28 cellular contexts compared by ENCODE assay signal in the genomic region with DNA sequence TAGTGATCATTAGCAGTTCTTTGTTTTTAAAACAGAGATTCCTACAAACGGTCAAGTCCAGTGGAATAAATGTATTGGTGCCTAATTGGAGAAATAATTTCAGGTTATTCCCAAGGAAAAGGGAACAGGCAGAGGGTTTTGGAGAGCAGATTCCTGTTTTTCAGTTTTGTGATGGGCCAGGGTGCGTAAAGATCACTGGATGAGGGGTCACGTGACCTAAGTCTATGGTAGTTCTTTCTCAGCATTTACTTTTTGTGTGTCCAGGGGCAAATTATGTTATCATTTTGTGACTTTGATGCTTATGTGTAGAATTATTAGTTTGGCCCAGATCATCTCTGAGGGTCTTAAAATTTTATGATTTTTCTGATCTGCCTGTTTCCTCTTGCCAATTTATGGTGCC.
"Had no signal": no experiment of that assay in that cellular context is flagged by ENCODE, and none has a peak within 500 bp of the region (broad histone marks: within the 10 kb centered on the region; RNA-seq: fewer than 3 reads in every experiment).

No MANE protein-coding gene starts in this region.

- H3K27me3 ChIP-seq: neutrophil, pancreas, spleen, suprapubic skin, testis, tibial artery, transverse colon, upper lobe of left lung, vagina had no signal

- ATAC-seq: naive thymus-derived CD8-positive, alpha-beta T cell; natural killer cell treated with Interleukin-12 subunit alpha and Interleukin-12 subunit beta and Interleukin-15 and Interleukin-18, amount 100 ng/mL, for 72 hours; pancreas; psoas muscle; right cardiac atrium; sciatic nerve; stimulated activated memory B cell treated with anti-CD40 and anti-IgM and Interleukin-4, amounts not matched to agents 10 μg/mL and 1 μg/mL and 100 μg/mL, for 72 hours; stimulated activated naive CD8-positive, alpha-beta T cell treated with anti-CD3 and anti-CD28 coated beads, Interleukin-15, amount 100 ng/mL, for 72 hours; stimulated activated naive CD8-positive, alpha-beta T cell treated with anti-CD3 and anti-CD28 coated beads, Interleukin-15, Interleukin-2, amounts not matched to agents 100 U/mL and 50 U/mL, for 24 hours had no signal

- H3K9me3 ChIP-seq: neutrophil, pancreas, psoas muscle, spleen, suprapubic skin, testis, tibial artery, transverse colon, upper lobe of left lung, vagina had no signal

- FAIRE-seq: pancreas, urothelium cell line had no signal

- H3K4me3 ChIP-seq: pancreas, psoas muscle, skin epidermis, smooth muscle cell, spleen, suprapubic skin, testis, tibial artery, transverse colon, upper lobe of left lung, vagina had no signal

- H3K36me3 ChIP-seq: neutrophil, pancreas, spleen, suprapubic skin, tibial artery, transverse colon, upper lobe of left lung, vagina had no signal

- H3K27ac ChIP-seq: neutrophil, psoas muscle, skin epidermis, spleen, suprapubic skin, testis, tibial artery, transverse colon, upper lobe of left lung, vagina had no signal

- H3K4me1 ChIP-seq: testis, tibial artery, upper lobe of left lung, vagina had no signal

- DNase-seq: naive thymus-derived CD8-positive, alpha-beta T cell; nephron progenitor cell; nucleus accumbens; pancreas; psoas muscle; right cardiac atrium; spleen; stimulated activated CD4-positive, alpha-beta T cell treated with anti-CD3 and anti-CD28 coated beads, Interleukin-12 subunit alpha, Interleukin-12 subunit beta, amount 100 ng/mL, for 4 hours; stimulated activated CD4-positive, alpha-beta T cell treated with anti-CD3 and anti-CD28 coated beads, Interleukin-1b, Interleukin-23, amount 100 ng/mL, for 48 hours; stimulated activated CD4-positive, alpha-beta T cell treated with anti-CD3 and anti-CD28 coated beads, Interleukin-4, amount 100 ng/mL, for 1 hour; stimulated activated CD4-positive, alpha-beta T cell treated with anti-CD3 and anti-CD28 coated beads, Interleukin-4, amount 100 ng/mL, for 4 hours; stimulated activated CD8-positive, alpha-beta memory T cell treated with anti-CD3 and anti-CD28 coated beads, Interleukin-4, amount 100 ng/mL, for 48 hours; stimulated activated naive CD4-positive, alpha-beta T cell; stimulated activated naive CD8-positive, alpha-beta T cell treated with anti-CD3 and anti-CD28 coated beads, Interleukin-15, amount 100 ng/mL, for 72 hours; stimulated activated naive CD8-positive, alpha-beta T cell treated with anti-CD3 and anti-CD28 coated beads, Interleukin-15, Interleukin-2, amounts not matched to agents 100 U/mL and 50 U/mL, for 24 hours; testis; tibial artery; transverse colon; upper lobe of left lung had no signal

- H3K4me2 ChIP-seq: smooth muscle cell had no signal
